In genomic region chr1:37323486-37324377, GRCh38 we compare ENCODE assay signal across 1 cellular context.
TF ChIP-seq lines count a peak whose summit lies in the region.

No MANE protein-coding gene starts in this region.

TF ChIP-seq in HepG2, 621 proteins besides CTCF, POLR2A, EP300 and RAD21 (continued from another document):
- TF ChIP-seq ZNF784 (CRISPR knock-in tag; IDR thresholded peaks at IDR 0.05; ENCODE audit: borderline replicate concordance): no peak
- no peak for TF ChIP-seq HOXA5 (CRISPR knock-in tag; IDR thresholded peaks at IDR 0.05)
- TF ChIP-seq PAX8 (CRISPR knock-in tag; IDR thresholded peaks at IDR 0.05; ENCODE audit: borderline replicate concordance): no peak
- TF ChIP-seq, protein P1, sequence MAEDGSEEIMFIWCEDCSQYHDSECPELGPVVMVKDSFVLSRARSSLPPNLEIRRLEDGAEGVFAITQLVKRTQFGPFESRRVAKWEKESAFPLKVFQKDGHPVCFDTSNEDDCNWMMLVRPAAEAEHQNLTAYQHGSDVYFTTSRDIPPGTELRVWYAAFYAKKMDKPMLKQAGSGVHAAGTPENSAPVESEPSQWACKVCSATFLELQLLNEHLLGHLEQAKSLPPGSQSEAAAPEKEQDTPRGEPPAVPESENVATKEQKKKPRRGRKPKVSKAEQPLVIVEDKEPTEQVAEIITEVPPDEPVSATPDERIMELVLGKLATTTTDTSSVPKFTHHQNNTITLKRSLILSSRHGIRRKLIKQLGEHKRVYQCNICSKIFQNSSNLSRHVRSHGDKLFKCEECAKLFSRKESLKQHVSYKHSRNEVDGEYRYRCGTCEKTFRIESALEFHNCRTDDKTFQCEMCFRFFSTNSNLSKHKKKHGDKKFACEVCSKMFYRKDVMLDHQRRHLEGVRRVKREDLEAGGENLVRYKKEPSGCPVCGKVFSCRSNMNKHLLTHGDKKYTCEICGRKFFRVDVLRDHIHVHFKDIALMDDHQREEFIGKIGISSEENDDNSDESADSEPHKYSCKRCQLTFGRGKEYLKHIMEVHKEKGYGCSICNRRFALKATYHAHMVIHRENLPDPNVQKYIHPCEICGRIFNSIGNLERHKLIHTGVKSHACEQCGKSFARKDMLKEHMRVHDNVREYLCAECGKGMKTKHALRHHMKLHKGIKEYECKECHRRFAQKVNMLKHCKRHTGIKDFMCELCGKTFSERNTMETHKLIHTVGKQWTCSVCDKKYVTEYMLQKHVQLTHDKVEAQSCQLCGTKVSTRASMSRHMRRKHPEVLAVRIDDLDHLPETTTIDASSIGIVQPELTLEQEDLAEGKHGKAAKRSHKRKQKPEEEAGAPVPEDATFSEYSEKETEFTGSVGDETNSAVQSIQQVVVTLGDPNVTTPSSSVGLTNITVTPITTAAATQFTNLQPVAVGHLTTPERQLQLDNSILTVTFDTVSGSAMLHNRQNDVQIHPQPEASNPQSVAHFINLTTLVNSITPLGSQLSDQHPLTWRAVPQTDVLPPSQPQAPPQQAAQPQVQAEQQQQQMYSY (CRISPR knock-in tag; IDR thresholded peaks at IDR 0.05): no peak
- TF ChIP-seq SMC3 (IDR thresholded peaks at IDR 0.05; ENCODE audit: low read length): peak; percentile 67
